12 cellular contexts compared by ENCODE assay signal in genomic region chr13:101523732-101524131, GRCh38.
DNase-seq lines count a peak whose midpoint lies in the region; ATAC-seq and TF ChIP-seq lines count a peak whose summit lies in the region.
"Had no signal": no experiment of that assay in that cellular context is flagged by ENCODE, and none has a peak within 500 bp of the region (broad histone marks: within the 10 kb centered on the region; RNA-seq: fewer than 3 reads in every experiment).

No MANE protein-coding gene starts in this region.

- DNase-seq in GM04503 (ENCODE audit: low read depth) = peak; percentile 52
- peak; percentile 13 to 40 for DNase-seq in SJCRH30
- peak; percentile 78 for DNase-seq in fibroblast of peridontal ligament (ENCODE audit: extremely low read depth)
- peak; percentile 86 for DNase-seq in renal cortical epithelial cell (ENCODE audit: low read depth)
- DNase-seq in right lobe of liver = no peak
- no peak for DNase-seq in NCI-H2107 (lab: John Stamatoyannopoulos, UW)
- no peak for DNase-seq in KBM-7
- DNase-seq in uterus = no peak
- DNase-seq: activated CD4-positive, alpha-beta T cell treated with anti-CD3 and anti-CD28 coated beads, Interleukin-2, amount 10 ng/mL, durations not matched to agents 7 days and 5 days; midbrain; NCI-H1417 had no signal

- no peak for TF ChIP-seq CTCF in right lobe of liver (IDR thresholded peaks at IDR 0.05)
- no peak for TF ChIP-seq CTCF in uterus (IDR thresholded peaks at IDR 0.05)

- H3K36me3 ChIP-seq in SJCRH30 (no peaks in the 10 kb centered on the region), right lobe of liver (no peaks in the 10 kb centered on the region), uterus (no peaks in the 10 kb centered on the region)

- no peak overlapping the region for H3K4me3 ChIP-seq in SJCRH30
- no peak overlapping the region for H3K4me3 ChIP-seq in right lobe of liver
- no peak overlapping the region for H3K4me3 ChIP-seq in uterus

- H3K27ac ChIP-seq in SJCRH30 (no peak overlapping the region), right lobe of liver (no peak overlapping the region), uterus (no peak overlapping the region)

- TF ChIP-seq POLR2A in right lobe of liver (IDR thresholded peaks at IDR 0.05) (no peak), uterus (IDR thresholded peaks at IDR 0.05) (no peak)

- H3K27me3 ChIP-seq in SJCRH30 (no peaks in the 10 kb centered on the region), right lobe of liver (no peaks in the 10 kb centered on the region), uterus (no peaks in the 10 kb centered on the region)

- in situ Hi-C loops in KBM-7 (cut with MboI; ENCODE audit: low pct_unique_long_range_greater_than_20kb, low sequenced_read_pairs) = no loop called here

- H3K4me1 ChIP-seq in SJCRH30 (peaks cover 4% of the 10 kb centered on the region; the same call in 1 of the 2 replicates), right lobe of liver (no peaks in the 10 kb centered on the region), uterus (no peaks in the 10 kb centered on the region)

- no peaks in the 10 kb centered on the region for H3K9me3 ChIP-seq in SJCRH30 (replicated peaks)
- no peaks in the 10 kb centered on the region for H3K9me3 ChIP-seq in right lobe of liver
- H3K9me3 ChIP-seq in uterus = no peaks in the 10 kb centered on the region

- ATAC-seq in right lobe of liver = no peak
- ATAC-seq: HCT116 had no signal

- intact Hi-C loops in right lobe of liver (cut with DNase I) (no loop called here), uterus (cut with DNase I; ENCODE audit: low total_unique reads) (no loop called here)

- WGBS in right lobe of liver (ENCODE audit: insufficient coverage, low coverage, low lambda C conversion rate, missing lambda C conversion rate) = 40% methylated on average over 2 of the region's 2 CpGs

Comparison
In these comparisons a context has a peak if more than half of its experiments do, and no peak if none do; other contexts are left out.
1. DNase-seq: peak in GM04503 (single experiment), SJCRH30 (2 of 2), fibroblast of peridontal ligament (single experiment) and renal cortical epithelial cell (single experiment); none in right lobe of liver (0 of 3), NCI-H2107 (single experiment), KBM-7 (single experiment) and uterus (0 of 2).